ENCODE assay signal across 12 cellular contexts in genomic region chr14:24172871-24173281, GRCh38. TPM values are rescaled to one million over a fixed set of nuclear protein-coding genes. Genes with fewer than 3 reads are reported as not detected.
A peak's percentile ranks its signal among the peaks of the same experiment; 100 is the strongest.
DNase-seq lines count a peak whose midpoint lies in the region; ATAC-seq, FAIRE-seq and TF ChIP-seq lines count a peak whose summit lies in the region.
"Had no signal": no experiment of that assay in that cellular context is flagged by ENCODE, and none has a peak within 500 bp of the region (broad histone marks: within the 10 kb centered on the region; RNA-seq: fewer than 3 reads in every experiment).

No MANE protein-coding gene starts in this region.

- H3K27ac Mint-ChIP-seq in activated CD4-positive, alpha-beta T cell treated with anti-CD3 and anti-CD28 coated beads, Interleukin-2, amount 10 ng/mL, durations not matched to agents 24 days and 14 days, result peak overlapping the region; percentile 22
- no peak overlapping the region for H3K27ac Mint-ChIP-seq in WTC11

- TF ChIP-seq CTCF in WTC11 (IDR thresholded peaks at IDR 0.05) (no peak), kidney (IDR thresholded peaks at IDR 0.05; ENCODE audit: borderline replicate concordance, extremely low read depth, insufficient read depth) (no peak), stomach (IDR thresholded peaks at IDR 0.05) (no peak)

- H3K4me3 Mint-ChIP-seq in activated CD4-positive, alpha-beta T cell treated with anti-CD3 and anti-CD28 coated beads, Interleukin-2, amount 10 ng/mL, durations not matched to agents 24 days and 14 days, result no peak overlapping the region
- peak overlapping the region; percentile 79 for H3K4me3 Mint-ChIP-seq in WTC11

- FAIRE-seq in kidney (lab: Jason Lieb, UNC), result no peak
- FAIRE-seq: GM18507 had no signal

- no peaks in the 10 kb centered on the region for H3K27me3 Mint-ChIP-seq in activated CD4-positive, alpha-beta T cell treated with anti-CD3 and anti-CD28 coated beads, Interleukin-2, amount 10 ng/mL, durations not matched to agents 24 days and 14 days
- no peaks in the 10 kb centered on the region; the same call in none of the 2 replicates for H3K27me3 Mint-ChIP-seq in WTC11 (ENCODE audit: low read depth)

- no peaks in the 10 kb centered on the region for H3K27me3 ChIP-seq in stomach

- TF ChIP-seq POLR2A in stomach (IDR thresholded peaks at IDR 0.05) (no peak), GM18505 (IDR thresholded peaks at IDR 0.05; ENCODE audit: borderline replicate concordance, extremely low read depth, insufficient read depth, insufficient read length) (no peak)

- CTCF ChIA-PET in WTC11 (lab: Charles Lee), result interaction anchor here (0.9 to 3.1 kb wide), 3 partner anchors 12 to 115 kb away, joined by 3 to 16 read pairs (median 9); partner anchors contain the start of genes IRF9 and TM9SF1

- H3K4me1 ChIP-seq in kidney (ENCODE audit: control insufficient read depth in 1 of 2, insufficient read depth in 1 of 2, low read depth in 1 of 2, low read length in 2 of 2), result peaks cover 0 to 3% of the 10 kb centered on the region in 2 donors
- H3K4me1 ChIP-seq in stomach, result peaks cover 0 to 38% (median 22%) of the 10 kb centered on the region in 4 donors

- DNase-seq in activated CD4-positive, alpha-beta T cell treated with anti-CD3 and anti-CD28 coated beads, Interleukin-2, amount 10 ng/mL, durations not matched to agents 24 days and 14 days, result no peak
- DNase-seq in activated CD4-positive, alpha-beta T cell treated with anti-CD3 and anti-CD28 coated beads for 48 hours, result no peak
- DNase-seq in WTC11 (ENCODE audit: low spot score), result no peak
- DNase-seq in kidney, result peak; percentile 67
- no peak for DNase-seq in stomach
- no peak for DNase-seq in globus pallidus (ENCODE audit: low spot score)
- DNase-seq: NCI-H1048; PC-3; stimulated activated CD4-positive, alpha-beta T cell treated with anti-CD3 and anti-CD28 coated beads, Interleukin-4, amount 100 ng/mL, for 4 hours had no signal

- POLR2A ChIA-PET in WTC11 (lab: Charles Lee), result interaction anchor here (1.2 to 1.4 kb wide), 2 partner anchors 12 to 22 kb away, joined by 4 to 6 read pairs; partner anchors contain the start of genes IRF9 and TM9SF1

- TF ChIP-seq EP300 in stomach (IDR thresholded peaks at IDR 0.05), result no peak

- no peak overlapping the region for H3K9ac ChIP-seq in kidney (ENCODE audit: low read length in 2 of 2)

- H3K4me3 ChIP-seq in kidney (ENCODE audit: low read length in 2 of 2) (peak overlapping the region in 1 of 2 donors; percentile 44), stomach (peak overlapping the region; percentile 46 to 52 (median 48))

- no peak overlapping the region for H3K27ac ChIP-seq in kidney (ENCODE audit: low read depth in 2 of 2, low read length in 2 of 2)
- peak overlapping the region; percentile 67 to 79 (median 75) for H3K27ac ChIP-seq in stomach

- H3K4me1 Mint-ChIP-seq in activated CD4-positive, alpha-beta T cell treated with anti-CD3 and anti-CD28 coated beads, Interleukin-2, amount 10 ng/mL, durations not matched to agents 24 days and 14 days, result peaks cover 20% of the 10 kb centered on the region
- H3K4me1 Mint-ChIP-seq in WTC11, result peaks cover 9% of the 10 kb centered on the region

- intact Hi-C loops in activated CD4-positive, alpha-beta T cell treated with anti-CD3 and anti-CD28 coated beads, Interleukin-2, amount 10 ng/mL, durations not matched to agents 24 days and 14 days (cut with micrococcal nuclease), result no loop called here
- intact Hi-C loops in kidney (cut with DNase I), result no loop called here
- intact Hi-C loops in stomach (cut with DNase I; ENCODE audit: low total_unique reads), result no loop called here

- WGBS in stomach, 5 donors, result 28 to 44% (median 39%) methylated on average over 13 to 20 of the region's 20 CpGs

- H3K9me3 ChIP-seq in kidney (ENCODE audit: control insufficient read depth in 1 of 2, low read length in 2 of 2) (no peaks in the 10 kb centered on the region), stomach (no peaks in the 10 kb centered on the region)

- H3K36me3 ChIP-seq in kidney (ENCODE audit: control insufficient read depth in 1 of 2, insufficient read depth in 2 of 2, low read length in 2 of 2) (no peaks in the 10 kb centered on the region), stomach (peaks cover 17 to 70% (median 64%) of the 10 kb centered on the region in 4 donors)

- peaks cover 61% of the 10 kb centered on the region for H3K36me3 Mint-ChIP-seq in activated CD4-positive, alpha-beta T cell treated with anti-CD3 and anti-CD28 coated beads, Interleukin-2, amount 10 ng/mL, durations not matched to agents 24 days and 14 days (ENCODE audit: low read depth)
- peaks cover 3% of the 10 kb centered on the region; the same call in 1 of the 2 replicates for H3K36me3 Mint-ChIP-seq in WTC11

- no peaks in the 10 kb centered on the region for H3K9me3 Mint-ChIP-seq in activated CD4-positive, alpha-beta T cell treated with anti-CD3 and anti-CD28 coated beads, Interleukin-2, amount 10 ng/mL, durations not matched to agents 24 days and 14 days
- H3K9me3 Mint-ChIP-seq in WTC11, result no peaks in the 10 kb centered on the region

- ATAC-seq in WTC11 (no peak), GM18505 (IDR thresholded peaks at IDR 0.05; ENCODE audit: unreplicated experiment) (no peak), HG02571 (IDR thresholded peaks at IDR 0.05; ENCODE audit: unreplicated experiment) (no peak)
- ATAC-seq: PC-3 had no signal

TF ChIP-seq in WTC11, 78 proteins besides CTCF, POLR2A, EP300 and RAD21:
- TF ChIP-seq ZNF671 (CRISPR knock-in tag; IDR thresholded peaks at IDR 0.05) (no peak), IRF1 (CRISPR knock-in tag; IDR thresholded peaks at IDR 0.05) (no peak), ZNF219 (CRISPR knock-in tag; IDR thresholded peaks at IDR 0.05; ENCODE audit: borderline replicate concordance) (no peak), GTF2I (CRISPR knock-in tag; conservative IDR thresholded peaks at IDR 0.05) (no peak), ZBTB43 (CRISPR knock-in tag; IDR thresholded peaks at IDR 0.05) (no peak), JUN (CRISPR knock-in tag; IDR thresholded peaks at IDR 0.05) (no peak), NFATC4 (CRISPR knock-in tag; IDR thresholded peaks at IDR 0.05) (no peak), MXD4 (CRISPR knock-in tag; IDR thresholded peaks at IDR 0.05; ENCODE audit: borderline replicate concordance) (no peak), ZNF138 (CRISPR knock-in tag; conservative IDR thresholded peaks at IDR 0.05) (no peak)

RNA-seq across cellular contexts. Expression of gene REC8, which starts 1.0 kb away (rescaled TPM):
- 33.8 and 34.3 TPM in 2 replicates for total RNA-seq in activated CD4-positive, alpha-beta T cell treated with anti-CD3 and anti-CD28 coated beads, Interleukin-2, amount 10 ng/mL, durations not matched to agents 24 days and 14 days
- total RNA-seq in WTC11 (2021) (29.6 to 32.2 TPM (median 31.5 TPM) in 3 replicates), kidney (39.9 TPM), stomach (100 to 1,000 TPM in 1 of 5 donors, 10 to 100 TPM in 4; 14.5 to 122 (median 45.5) TPM)
- polyA plus RNA-seq in kidney (ENCODE audit: insufficient read depth, low read depth, low replicate concordance) (51.4 TPM), stomach (10 to 100 TPM; 20.9 to 64.4 (median 38.7) TPM)

RNA-seq across cellular contexts. Expression of gene IRF9, which starts 11.8 kb away (rescaled TPM):
- 138 and 159 TPM in 2 replicates for total RNA-seq in activated CD4-positive, alpha-beta T cell treated with anti-CD3 and anti-CD28 coated beads, Interleukin-2, amount 10 ng/mL, durations not matched to agents 24 days and 14 days
- 15.6 to 16.2 TPM (median 15.7 TPM) in 3 replicates for total RNA-seq in WTC11 (2021)
- 141 TPM for total RNA-seq in kidney
- polyA plus RNA-seq in kidney (ENCODE audit: insufficient read depth, low read depth, low replicate concordance), result 88.9 TPM
- total RNA-seq in stomach, result 100 to 1,000 TPM in 2 of 5 donors, 10 to 100 TPM in 2, 1 to 10 TPM in 1; 1.4 to 143 (median 91.4) TPM
- polyA plus RNA-seq in stomach, result 100 to 1,000 TPM in 1 of 3 donors, 10 to 100 TPM in 2; 64.6 to 101 (median 65.1) TPM

RNA-seq across cellular contexts. Expression of gene IPO4, which starts 15.7 kb away (rescaled TPM):
- total RNA-seq in activated CD4-positive, alpha-beta T cell treated with anti-CD3 and anti-CD28 coated beads, Interleukin-2, amount 10 ng/mL, durations not matched to agents 24 days and 14 days, result 107 and 112 TPM in 2 replicates
- total RNA-seq in WTC11 (2021) (87.6 to 128 TPM (median 91.2 TPM) in 3 replicates), kidney (49.5 TPM), stomach (100 to 1,000 TPM in 1 of 5 donors, 10 to 100 TPM in 4; 14.3 to 227 (median 23.9) TPM)
- polyA plus RNA-seq in kidney (ENCODE audit: insufficient read depth, low read depth, low replicate concordance) (22.2 TPM), stomach (10 to 100 TPM in 1 of 3 donors, 1 to 10 TPM in 2; 9.3 to 15.2 (median 9.8) TPM)

RNA-seq across cellular contexts. Expression of gene TM9SF1, which starts 22.4 kb away (rescaled TPM):
- total RNA-seq in activated CD4-positive, alpha-beta T cell treated with anti-CD3 and anti-CD28 coated beads, Interleukin-2, amount 10 ng/mL, durations not matched to agents 24 days and 14 days, result 35.1 and 36.4 TPM in 2 replicates
- total RNA-seq in WTC11 (2021), result 27.9 to 29.2 TPM (median 28.4 TPM) in 3 replicates
- 83.6 TPM for total RNA-seq in kidney
- 41.1 TPM for polyA plus RNA-seq in kidney (ENCODE audit: insufficient read depth, low read depth, low replicate concordance)
- total RNA-seq in stomach, result 10 to 100 TPM in 4 of 5 donors, 1 to 10 TPM in 1; 6.4 to 79.7 (median 31.6) TPM
- 10 to 100 TPM; 14.6 to 28.2 (median 14.7) TPM for polyA plus RNA-seq in stomach

RNA-seq across cellular contexts. Expression of gene RNF31, which starts 25.6 kb away (rescaled TPM):
- 95.1 and 95.6 TPM in 2 replicates for total RNA-seq in activated CD4-positive, alpha-beta T cell treated with anti-CD3 and anti-CD28 coated beads, Interleukin-2, amount 10 ng/mL, durations not matched to agents 24 days and 14 days
- 63.0 to 86.2 TPM (median 68.4 TPM) in 3 replicates for total RNA-seq in WTC11 (2021)
- 69.0 TPM for total RNA-seq in kidney
- 64.0 TPM for polyA plus RNA-seq in kidney (ENCODE audit: insufficient read depth, low read depth, low replicate concordance)
- total RNA-seq in stomach, result 100 to 1,000 TPM in 2 of 5 donors, 10 to 100 TPM in 3; 53.2 to 523 (median 94.2) TPM
- 10 to 100 TPM; 64.0 to 88.7 (median 68.6) TPM for polyA plus RNA-seq in stomach

Comparison
In these comparisons a context has a peak if more than half of its experiments do, and no peak if none do; other contexts are left out.
1. H3K27ac ChIP-seq: peak in stomach (5 of 5); none in kidney (0 of 2).